ENCODE assay signal across 17 cellular contexts in the genomic region with DNA sequence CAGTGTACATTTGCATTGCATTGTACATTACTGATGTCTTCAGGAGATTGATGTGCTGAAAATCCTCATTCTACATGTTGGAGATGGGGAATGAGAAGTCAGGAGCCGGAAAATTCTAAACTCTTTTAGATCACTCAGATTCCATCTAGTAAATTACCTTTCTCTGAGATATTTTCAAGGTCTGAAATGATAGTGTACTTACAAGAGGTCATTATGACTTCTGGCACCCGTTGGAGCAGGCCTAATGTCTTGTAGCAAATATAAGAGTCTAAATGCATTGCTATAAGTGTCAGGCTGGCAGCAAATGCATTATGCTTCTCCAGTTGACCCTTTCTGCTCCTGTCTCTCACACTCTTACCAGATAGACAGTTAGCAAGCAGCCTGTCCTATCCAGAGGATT.
"Had no signal": no experiment of that assay in that cellular context is flagged by ENCODE, and none has a peak within 500 bp of the region (broad histone marks: within the 10 kb centered on the region; RNA-seq: fewer than 3 reads in every experiment).

No MANE protein-coding gene starts in this region.

- H3K27me3 ChIP-seq: dorsolateral prefrontal cortex, esophagus muscularis mucosa, foreskin keratinocyte, gastroesophageal sphincter, heart left ventricle, hepatocyte, left lung had no signal

- H3K79me2 ChIP-seq: hepatocyte had no signal

- H3K9me3 ChIP-seq: esophagus muscularis mucosa, gastroesophageal sphincter, heart left ventricle, left lung, lower lobe of right lung, mucosa of descending colon had no signal

- H3K27ac ChIP-seq: coronary artery, dorsolateral prefrontal cortex, esophagus muscularis mucosa, foreskin keratinocyte, gastroesophageal sphincter, heart left ventricle, hepatocyte, left lung, lower lobe of right lung had no signal

- H3K36me3 ChIP-seq: esophagus muscularis mucosa, gastroesophageal sphincter, heart left ventricle, left lung, lower lobe of right lung had no signal

- H3K4me3 ChIP-seq: coronary artery, dorsolateral prefrontal cortex, esophagus muscularis mucosa, gastroesophageal sphincter, heart left ventricle, hepatocyte, left lung, lower lobe of right lung, mucosa of descending colon had no signal

- ATAC-seq: foreskin keratinocyte, gastroesophageal sphincter, heart left ventricle, left cardiac atrium, left lung, left ventricle myocardium superior, lower lobe of right lung, mucosa of descending colon had no signal

- DNase-seq: dermis blood vessel endothelial cell; dorsolateral prefrontal cortex; effector CD4-positive, alpha-beta T cell; effector memory CD4-positive, alpha-beta T cell; foreskin keratinocyte; heart left ventricle; left cardiac atrium; left lung; left ventricle myocardium superior; mesenchymal stem cell; mucosa of descending colon; naive B cell had no signal

- H2AFZ ChIP-seq: hepatocyte had no signal

- H3K4me2 ChIP-seq: hepatocyte had no signal
